Comparison of ENCODE assay signal across 10 cellular contexts in the genomic region with DNA sequence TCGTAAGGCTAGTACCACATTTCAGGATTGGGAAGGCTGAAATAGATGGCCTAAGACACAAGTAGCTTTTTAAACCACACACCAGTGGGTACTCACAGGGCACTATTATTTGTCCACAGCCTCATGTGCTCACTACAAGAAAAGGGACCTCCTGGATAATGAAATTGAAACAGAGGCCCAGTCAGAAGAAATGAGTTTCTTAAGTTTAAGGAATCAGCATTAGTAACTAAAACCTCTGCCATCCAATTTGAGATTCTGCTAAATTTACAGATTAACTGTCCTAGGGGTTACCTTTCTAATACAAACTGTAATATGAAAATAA. TPM values are rescaled to one million over a fixed set of nuclear protein-coding genes. Genes with fewer than 3 reads are reported as not detected.
A peak's percentile ranks its signal among the peaks of the same experiment; 100 is the strongest.
DNase-seq lines count a peak whose midpoint lies in the region; ATAC-seq, FAIRE-seq and TF ChIP-seq lines count a peak whose summit lies in the region.
"Had no signal": no experiment of that assay in that cellular context is flagged by ENCODE, and none has a peak within 500 bp of the region (broad histone marks: within the 10 kb centered on the region; RNA-seq: fewer than 3 reads in every experiment).

No MANE protein-coding gene starts in this region.

- H3K9me3 Mint-ChIP-seq in activated naive CD4-positive, alpha-beta T cell treated with anti-CD3 and anti-CD28 coated beads for 36 hours: no peaks in the 10 kb centered on the region
- H3K9me3 Mint-ChIP-seq in activated T-helper 17 cell treated with anti-CD3 and anti-CD28 coated beads, Interleukin-2, amount 50 U/mL, for 72 hours: no peaks in the 10 kb centered on the region

- H3K4me3 ChIP-seq in keratinocyte (ENCODE audit: control insufficient read depth in 2 of 3, extremely low read depth in 1 of 3, insufficient read depth in 2 of 3, low read depth in 1 of 3, low read length in 3 of 3) (peak overlapping the region in 1 of 3 experiments; percentile 46), thoracic aorta (peak overlapping the region; percentile 89)

- POLR2A ChIA-PET in HEK293T (lab: Yijun Ruan, JAX): no interaction called here

- peaks cover 68% of the 10 kb centered on the region for H3K4me1 Mint-ChIP-seq in activated naive CD4-positive, alpha-beta T cell treated with anti-CD3 and anti-CD28 coated beads for 36 hours (ENCODE audit: low read depth)
- H3K4me1 Mint-ChIP-seq in activated T-helper 17 cell treated with anti-CD3 and anti-CD28 coated beads, Interleukin-2, amount 50 U/mL, for 72 hours: peaks cover 55% of the 10 kb centered on the region

- H3K27ac ChIP-seq in keratinocyte (ENCODE audit: control insufficient read depth, insufficient read depth, low read length) (no peak overlapping the region), thoracic aorta (peak overlapping the region in 1 of 2 donors; percentile 4)

- peaks cover 50% of the 10 kb centered on the region for H4K20me1 ChIP-seq in keratinocyte (ENCODE audit: control insufficient read depth, extremely low read depth, insufficient read depth, low read length)

- no peak for ATAC-seq in activated T-helper 17 cell treated with anti-CD3 and anti-CD28 coated beads, Interleukin-2, amount 50 U/mL, for 72 hours (replicated peaks)
- no peak for ATAC-seq in thoracic aorta (ENCODE audit: insufficient number of reproducible peaks, low FRiP score, low read depth)
- ATAC-seq: left colon had no signal

- peaks cover 74% of the 10 kb centered on the region for H3K79me2 ChIP-seq in keratinocyte (ENCODE audit: control insufficient read depth, insufficient read depth, low read length)

- H3K9me1 ChIP-seq in keratinocyte (ENCODE audit: control insufficient read depth, extremely low read depth, insufficient read depth, low read length): peaks cover 10% of the 10 kb centered on the region

- CTCF ChIA-PET in activated naive CD4-positive, alpha-beta T cell treated with anti-CD3 and anti-CD28 coated beads for 36 hours (lab: Charles Lee): interaction anchor here (1.2 kb wide), 1 partner anchor 24 kb away, joined by 7 read pairs; no protein-coding TSS in a partner anchor
- CTCF ChIA-PET in HEK293T (lab: Yijun Ruan, JAX): interaction anchor here (1.2 kb wide), 1 partner anchor 24 kb away, joined by 4 read pairs; no protein-coding TSS in a partner anchor

- H3K27me3 ChIP-seq in keratinocyte (ENCODE audit: control insufficient read depth, extremely low read depth, insufficient read depth, low read length): no peaks in the 10 kb centered on the region
- H3K27me3 ChIP-seq in thoracic aorta (replicated peaks; ENCODE audit: insufficient read depth): no peaks in the 10 kb centered on the region

- peak overlapping the region; percentile 43 for H3K27ac Mint-ChIP-seq in activated naive CD4-positive, alpha-beta T cell treated with anti-CD3 and anti-CD28 coated beads for 36 hours
- H3K27ac Mint-ChIP-seq in activated T-helper 17 cell treated with anti-CD3 and anti-CD28 coated beads, Interleukin-2, amount 50 U/mL, for 72 hours: peak overlapping the region; percentile 95

- peaks cover 3% of the 10 kb centered on the region for H3K27me3 Mint-ChIP-seq in activated naive CD4-positive, alpha-beta T cell treated with anti-CD3 and anti-CD28 coated beads for 36 hours (ENCODE audit: low read depth)
- H3K27me3 Mint-ChIP-seq in activated T-helper 17 cell treated with anti-CD3 and anti-CD28 coated beads, Interleukin-2, amount 50 U/mL, for 72 hours: no peaks in the 10 kb centered on the region

- no peak for DNase-seq in activated naive CD4-positive, alpha-beta T cell treated with anti-CD3 and anti-CD28 coated beads for 36 hours
- DNase-seq in activated naive CD4-positive, alpha-beta T cell treated with Interleukin-2 at 50 U/mL for 16 hours: no peak
- no peak for DNase-seq in keratinocyte (ENCODE audit: low read depth, low spot score)
- DNase-seq in thoracic aorta (ENCODE audit: low spot score): no peak
- no peak for DNase-seq in HEK293T (ENCODE audit: extremely low spot score)
- DNase-seq in NCI-H69 (lab: John Stamatoyannopoulos, UW): no peak
- DNase-seq in stimulated activated CD4-positive, alpha-beta T cell treated with anti-CD3 and anti-CD28 coated beads, Interleukin-12 subunit alpha, Interleukin-12 subunit beta, amount 100 ng/mL, for 4 hours: no peak
- DNase-seq: left colon, NCI-H1694 had no signal

- H3K9me3 ChIP-seq in keratinocyte (ENCODE audit: control insufficient read depth, low read depth, low read length): no peaks in the 10 kb centered on the region
- no peaks in the 10 kb centered on the region for H3K9me3 ChIP-seq in thoracic aorta

- peak overlapping the region; percentile 86 for H3K4me3 Mint-ChIP-seq in activated naive CD4-positive, alpha-beta T cell treated with anti-CD3 and anti-CD28 coated beads for 36 hours
- H3K4me3 Mint-ChIP-seq in activated T-helper 17 cell treated with anti-CD3 and anti-CD28 coated beads, Interleukin-2, amount 50 U/mL, for 72 hours: peak overlapping the region; percentile 99

- H3K4me1 ChIP-seq in keratinocyte (ENCODE audit: control insufficient read depth, extremely low read depth, insufficient read depth, low read length): peaks cover 49% of the 10 kb centered on the region
- H3K4me1 ChIP-seq in thoracic aorta (ENCODE audit: control insufficient read depth in 1 of 2, low read depth in 2 of 2): peaks cover 62 to 70% of the 10 kb centered on the region in 2 donors

- no peak for TF ChIP-seq CTCF in keratinocyte (optimal IDR thresholded peaks at IDR 0.05 in 1 of 3, IDR thresholded peaks at IDR 0.05 in 1 of 3, conservative IDR thresholded peaks at IDR 0.05 in 1 of 3; ENCODE audit: extremely low read depth in 1 of 3, insufficient read depth in 2 of 3, low read length in 3 of 3)
- TF ChIP-seq CTCF in thoracic aorta (IDR thresholded peaks at IDR 0.05): no peak

- peak overlapping the region; percentile 3 for H3K9ac ChIP-seq in keratinocyte (ENCODE audit: control insufficient read depth, extremely low read depth, insufficient read depth, low read length)

- intact Hi-C loops in activated naive CD4-positive, alpha-beta T cell treated with anti-CD3 and anti-CD28 coated beads for 36 hours (cut with micrococcal nuclease): loop anchor here (1.0 to 5.0 kb wide), 6 partner anchors 9 to 338 kb away; partner anchors contain the start of genes METTL22, PMM2 and TMEM186

- peaks cover 0 to 3% of the 10 kb centered on the region in 2 experiments for H3K36me3 ChIP-seq in keratinocyte (ENCODE audit: control insufficient read depth in 2 of 2, extremely low read depth in 1 of 2, insufficient read depth in 2 of 2, low read length in 2 of 2)
- no peaks in the 10 kb centered on the region for H3K36me3 ChIP-seq in thoracic aorta

- dilution Hi-C loops in keratinocyte (cut with MboI; ENCODE audit: extremely low pct_ligation_motif_present, low sequenced_read_pairs): no loop called here

- peak overlapping the region; percentile 70 for H3K4me2 ChIP-seq in keratinocyte (ENCODE audit: control insufficient read depth, extremely low read depth, insufficient read depth, low read depth, low read length)

- FAIRE-seq in keratinocyte (lab: Jason Lieb, UNC): no peak

- H2AFZ ChIP-seq in keratinocyte (ENCODE audit: control insufficient read depth, low read length): no peak overlapping the region

- peaks cover 9% of the 10 kb centered on the region for H3K36me3 Mint-ChIP-seq in activated naive CD4-positive, alpha-beta T cell treated with anti-CD3 and anti-CD28 coated beads for 36 hours (ENCODE audit: low read depth)
- H3K36me3 Mint-ChIP-seq in activated T-helper 17 cell treated with anti-CD3 and anti-CD28 coated beads, Interleukin-2, amount 50 U/mL, for 72 hours (ENCODE audit: low read depth): peaks cover 19% of the 10 kb centered on the region

TF ChIP-seq in HEK293T, 16 proteins besides CTCF, POLR2A, EP300 and RAD21:
- no peak for TF ChIP-seq BHLHE40 (IDR thresholded peaks at IDR 0.05; ENCODE audit: borderline replicate concordance)

RNA-seq across cellular contexts. Expression of gene USP7, which starts 3.0 kb away (rescaled TPM):
- 100 to 1,000 TPM; 155 to 163 TPM for total RNA-seq in activated naive CD4-positive, alpha-beta T cell treated with anti-CD3 and anti-CD28 coated beads for 36 hours
- total RNA-seq in activated T-helper 17 cell treated with anti-CD3 and anti-CD28 coated beads, Interleukin-2, amount 50 U/mL, for 72 hours: 100 to 1,000 TPM; 157 to 181 TPM
- 25.4 to 63.4 TPM (median 36.5 TPM) in 3 replicates for polyA plus RNA-seq in keratinocyte
- polyA plus RNA-seq in keratinocyte (2011; ENCODE audit: low read depth): 80.1 TPM
- polyA plus RNA-seq in keratinocyte (2011; cell fraction: cytosol; rRNA removed): 15.9 and 22.6 TPM in 2 replicates
- 50.5 and 57.7 TPM in 2 replicates for polyA plus RNA-seq in keratinocyte (2011; cell fraction: nucleus; rRNA removed)
- polyA plus RNA-seq in keratinocyte (2012; ENCODE audit: low replicate concordance): 46.9 and 73.6 TPM in 2 replicates
- 83.1 to 405 TPM (median 130 TPM) in 3 replicates for polyA minus RNA-seq in keratinocyte
- polyA minus RNA-seq in keratinocyte (2011; cell fraction: cytosol; rRNA and poly(A)+ RNA removed): 13.6 TPM
- 48.7 and 98.8 TPM in 2 replicates for polyA minus RNA-seq in keratinocyte (2011; cell fraction: nucleus; rRNA and poly(A)+ RNA removed)
- total RNA-seq in thoracic aorta: 10 to 100 TPM; 61.2 to 93.8 TPM
